25 cellular contexts compared by ENCODE assay signal in genomic region chr6:53831956-53832660, GRCh38.
"Had no signal": no experiment of that assay in that cellular context is flagged by ENCODE, and none has a peak within 500 bp of the region (broad histone marks: within the 10 kb centered on the region; RNA-seq: fewer than 3 reads in every experiment).

No MANE protein-coding gene starts in this region.

- H3K9me3 ChIP-seq: body of pancreas, heart right ventricle, right atrium auricular region, stomach, vagina had no signal

- H3K27me3 Mint-ChIP-seq: activated B cell treated with CpG ODN at 0.5 μM for 24 hours; activated CD4-positive, alpha-beta T cell treated with anti-CD3 and anti-CD28 coated beads for 36 hours; dendritic cell treated with granulocyte-macrophage colony-stimulating factor and Interleukin-4, amounts not matched to agents 40 ng/mL and 50 ng/mL, for 4 days; progenitor cell of endocrine pancreas; type B pancreatic cell had no signal

- H3K4me3 Mint-ChIP-seq: activated B cell treated with CpG ODN at 0.5 μM for 24 hours; activated CD4-positive, alpha-beta T cell treated with anti-CD3 and anti-CD28 coated beads for 36 hours; activated naive CD4-positive, alpha-beta T cell treated with anti-CD3 and anti-CD28 coated beads for 36 hours; activated T-cell treated with anti-CD3 and anti-CD28 coated beads, Interleukin-2, amount 50 U/mL, for 4 hours; dendritic cell treated with granulocyte-macrophage colony-stimulating factor and Interleukin-4, amounts not matched to agents 40 ng/mL and 50 ng/mL, for 4 days; mesothelial cell of epicardium; natural killer cell; stimulated activated effector memory CD8-positive, alpha-beta T cell treated with anti-CD3 and anti-CD28 coated beads, Interleukin-12 subunit alpha, Interleukin-12 subunit beta, amount 100 ng/mL, for 72 hours; T-helper 1 cell treated with Interleukin-12 subunit alpha and Interleukin-12 subunit beta and Interleukin-4 antibody, amounts not matched to agents 30 μg/mL and 1 μg/mL, for 36 hours; type B pancreatic cell had no signal

- H3K36me3 ChIP-seq: cardiac muscle cell, heart right ventricle, right atrium auricular region, stomach, vagina had no signal

- H3K27ac ChIP-seq: body of pancreas, cardiac muscle cell, heart right ventricle, right atrium auricular region, stomach, vagina had no signal

- H3K36me3 Mint-ChIP-seq: mesothelial cell of epicardium; natural killer cell; stimulated activated effector memory CD8-positive, alpha-beta T cell treated with anti-CD3 and anti-CD28 coated beads, Interleukin-12 subunit alpha, Interleukin-12 subunit beta, amount 100 ng/mL, for 72 hours; type B pancreatic cell had no signal

- H3K9me3 Mint-ChIP-seq: activated B cell treated with CpG ODN at 0.5 μM for 24 hours; activated naive CD4-positive, alpha-beta T cell treated with anti-CD3 and anti-CD28 coated beads for 36 hours; activated T-cell treated with anti-CD3 and anti-CD28 coated beads, Interleukin-2, amount 50 U/mL, for 4 hours; dendritic cell treated with granulocyte-macrophage colony-stimulating factor and Interleukin-4, amounts not matched to agents 40 ng/mL and 50 ng/mL, for 4 days; mesothelial cell of epicardium; natural killer cell; stimulated activated effector memory CD8-positive, alpha-beta T cell treated with anti-CD3 and anti-CD28 coated beads, Interleukin-12 subunit alpha, Interleukin-12 subunit beta, amount 100 ng/mL, for 72 hours; T-helper 1 cell treated with Interleukin-12 subunit alpha and Interleukin-12 subunit beta and Interleukin-4 antibody, amounts not matched to agents 30 μg/mL and 1 μg/mL, for 36 hours; type B pancreatic cell had no signal

- H3K27me3 ChIP-seq: body of pancreas, cardiac muscle cell, heart right ventricle, right atrium auricular region, stomach, vagina had no signal

- ATAC-seq: activated CD4-positive, alpha-beta T cell treated with anti-CD3 and anti-CD28 coated beads for 36 hours; activated T-cell treated with anti-CD3 and anti-CD28 coated beads, Interleukin-2, amount 50 U/mL, for 4 hours; body of pancreas; heart right ventricle; left ventricle myocardium superior; natural killer cell; stimulated activated effector memory CD8-positive, alpha-beta T cell treated with anti-CD3 and anti-CD28 coated beads, Interleukin-12 subunit alpha, Interleukin-12 subunit beta, amount 100 ng/mL, for 72 hours had no signal

- H3K27ac Mint-ChIP-seq: activated B cell treated with CpG ODN at 0.5 μM for 24 hours; activated CD4-positive, alpha-beta T cell treated with anti-CD3 and anti-CD28 coated beads for 36 hours; activated naive CD4-positive, alpha-beta T cell treated with anti-CD3 and anti-CD28 coated beads for 36 hours; dendritic cell treated with granulocyte-macrophage colony-stimulating factor and Interleukin-4, amounts not matched to agents 40 ng/mL and 50 ng/mL, for 4 days; mesothelial cell of epicardium; natural killer cell; progenitor cell of endocrine pancreas; stimulated activated effector memory CD8-positive, alpha-beta T cell treated with anti-CD3 and anti-CD28 coated beads, Interleukin-12 subunit alpha, Interleukin-12 subunit beta, amount 100 ng/mL, for 72 hours; T-helper 1 cell treated with Interleukin-12 subunit alpha and Interleukin-12 subunit beta and Interleukin-4 antibody, amounts not matched to agents 30 μg/mL and 1 μg/mL, for 36 hours had no signal

- DNase-seq: activated B cell treated with CpG ODN at 0.5 μM for 24 hours; activated CD4-positive, alpha-beta T cell treated with anti-CD3 and anti-CD28 coated beads for 36 hours; activated CD4-positive, alpha-beta T cell treated with anti-CD3 and anti-CD28 coated beads, Interleukin-2, amount 50 U/mL, for 4 hours; activated CD8-positive, alpha-beta memory T cell treated with anti-CD3 and anti-CD28 coated beads, Interleukin-2, amount 50 U/mL, for 48 hours; activated naive CD4-positive, alpha-beta T cell treated with anti-CD3 and anti-CD28 coated beads for 36 hours; activated T-cell treated with anti-CD3 and anti-CD28 coated beads, Interleukin-2, amount 50 U/mL, for 4 hours; body of pancreas; effector CD4-positive, alpha-beta T cell; foreskin fibroblast; heart right ventricle; left ventricle myocardium superior; mammary epithelial cell; natural killer cell; stimulated activated CD4-positive, alpha-beta T cell treated with anti-CD3 and anti-CD28 coated beads, Interleukin-2, amount 100 ng/mL, for 24 hours; stomach; T1000 had no signal

- H3K4me3 ChIP-seq: body of pancreas, cardiac muscle cell, heart right ventricle, right atrium auricular region, stomach, vagina had no signal
